Comparison of ENCODE assay signal across 29 cellular contexts in the genomic region with DNA sequence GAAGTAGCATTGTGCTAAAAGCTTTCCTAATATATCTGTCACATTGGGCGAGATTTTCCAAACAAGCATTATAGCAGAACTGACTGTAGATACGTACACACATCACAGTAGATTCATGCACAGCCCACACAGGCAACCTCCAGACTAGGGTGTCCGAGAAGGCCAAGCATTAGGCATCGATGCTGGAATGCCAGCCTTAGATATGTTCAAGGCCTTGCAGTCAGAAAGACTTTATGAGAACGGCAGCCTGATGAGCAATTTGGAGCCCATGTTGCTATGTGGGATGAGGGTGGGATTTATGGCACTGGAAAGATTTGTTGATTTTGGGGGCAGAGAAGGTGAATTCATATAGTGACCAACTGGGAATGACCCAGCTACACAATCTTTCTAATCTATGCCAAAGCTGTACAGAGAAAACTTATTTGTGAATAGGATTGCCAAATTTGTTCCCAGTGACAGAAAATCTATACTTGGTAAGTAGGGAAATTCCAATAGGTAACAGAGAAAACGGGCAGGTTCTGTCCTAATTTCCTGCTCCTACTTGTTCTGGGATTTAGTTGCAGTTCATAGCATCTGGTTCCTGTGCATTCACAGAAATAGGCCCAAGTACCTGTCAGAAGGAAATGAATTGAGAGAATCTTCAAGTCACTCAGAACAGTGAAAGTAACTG. TPM values are rescaled to one million over a fixed set of nuclear protein-coding genes. Genes with fewer than 3 reads are reported as not detected.
"Had no signal": no experiment of that assay in that cellular context is flagged by ENCODE, and none has a peak within 500 bp of the region (broad histone marks: within the 10 kb centered on the region; RNA-seq: fewer than 3 reads in every experiment).

No MANE protein-coding gene starts in this region.

- ATAC-seq: naive thymus-derived CD4-positive, alpha-beta T cell; natural killer cell; psoas muscle; right cardiac atrium; sciatic nerve; stimulated activated memory B cell treated with anti-CD40 and anti-IgM and Interleukin-4, amounts not matched to agents 10 μg/mL and 1 μg/mL and 100 μg/mL, for 72 hours; stimulated activated naive CD8-positive, alpha-beta T cell treated with anti-CD3 and anti-CD28 coated beads, Interleukin-15, amount 100 ng/mL, for 72 hours; stimulated activated naive CD8-positive, alpha-beta T cell treated with anti-CD3 and anti-CD28 coated beads, Interleukin-15, Interleukin-2, amounts not matched to agents 100 U/mL and 50 U/mL, for 24 hours; upper lobe of right lung had no signal

- H2AFZ ChIP-seq: neural progenitor cell, parathyroid adenoma had no signal

- H3K4me1 ChIP-seq: neural progenitor cell, parathyroid adenoma, psoas muscle, spleen, suprapubic skin, testis, tibial artery, transverse colon, upper lobe of right lung, uterus had no signal

- H3K27ac ChIP-seq: neural progenitor cell, neutrophil, parathyroid adenoma, psoas muscle, skin epidermis, spleen, suprapubic skin, testis, tibial artery, transverse colon, upper lobe of right lung, uterus had no signal

- H3K9me3 ChIP-seq: neutrophil, psoas muscle, spleen, suprapubic skin, testis, tibial artery, transverse colon, upper lobe of right lung, uterus had no signal

- H3K27me3 ChIP-seq: neural progenitor cell, neutrophil, spleen, suprapubic skin, testis, tibial artery, transverse colon, upper lobe of right lung, uterus had no signal

- DNase-seq: naive thymus-derived CD4-positive, alpha-beta T cell; natural killer cell; nucleus accumbens; posterior cingulate gyrus; psoas muscle; right cardiac atrium; spleen; stimulated activated CD4-positive, alpha-beta T cell treated with anti-CD3 and anti-CD28 coated beads, Interleukin-12 subunit alpha, Interleukin-12 subunit beta, amount 100 ng/mL, for 4 hours; stimulated activated CD4-positive, alpha-beta T cell treated with anti-CD3 and anti-CD28 coated beads, Interleukin-1b, Interleukin-23, amount 100 ng/mL, for 48 hours; stimulated activated CD4-positive, alpha-beta T cell treated with anti-CD3 and anti-CD28 coated beads, Interleukin-4, amount 100 ng/mL, for 1 hour; stimulated activated CD4-positive, alpha-beta T cell treated with anti-CD3 and anti-CD28 coated beads, Interleukin-4, amount 100 ng/mL, for 4 hours; stimulated activated CD8-positive, alpha-beta memory T cell treated with anti-CD3 and anti-CD28 coated beads, Interleukin-4, amount 100 ng/mL, for 48 hours; stimulated activated naive CD4-positive, alpha-beta T cell; stimulated activated naive CD8-positive, alpha-beta T cell treated with anti-CD3 and anti-CD28 coated beads, Interleukin-15, amount 100 ng/mL, for 72 hours; stimulated activated naive CD8-positive, alpha-beta T cell treated with anti-CD3 and anti-CD28 coated beads, Interleukin-15, Interleukin-2, amounts not matched to agents 100 U/mL and 50 U/mL, for 24 hours; substantia nigra; testis; tibial artery; transverse colon; upper lobe of right lung; uterus had no signal

- H3K36me3 ChIP-seq: neural progenitor cell, neutrophil, spleen, suprapubic skin, tibial artery, transverse colon, upper lobe of right lung, uterus had no signal

- H3K9ac ChIP-seq: neural progenitor cell, parathyroid adenoma had no signal

- H3K4me3 ChIP-seq: neural progenitor cell, psoas muscle, skin epidermis, smooth muscle cell, spleen, suprapubic skin, testis, tibial artery, transverse colon, upper lobe of right lung, uterus had no signal

- H3K4me2 ChIP-seq: neural progenitor cell, smooth muscle cell had no signal

RNA-seq across cellular contexts. Expression of gene SPRY2, which starts 31.0 kb away (rescaled TPM):
- polyA plus RNA-seq: naive thymus-derived CD4-positive, alpha-beta T cell had no signal
